In genomic region chr11:61307354-61307753, GRCh38 we compare ENCODE assay signal across 25 cellular contexts.
"Had no signal": no experiment of that assay in that cellular context is flagged by ENCODE, and none has a peak within 500 bp of the region (broad histone marks: within the 10 kb centered on the region; RNA-seq: fewer than 3 reads in every experiment).

No MANE protein-coding gene starts in this region.

- H3K27me3 Mint-ChIP-seq: activated CD8-positive, alpha-beta T cell treated with anti-CD3 and anti-CD28 coated beads for 36 hours; activated naive CD4-positive, alpha-beta T cell treated with anti-CD3 and anti-CD28 coated beads, Interleukin-2, amount 10 ng/mL, durations not matched to agents 7 days and 5 days; activated naive CD8-positive, alpha-beta T cell treated with anti-CD3 and anti-CD28 coated beads for 36 hours; central memory CD8-positive, alpha-beta T cell had no signal

- H3K4me3 ChIP-seq: Peyer's patch, SJCRH30 had no signal

- H3K4me1 Mint-ChIP-seq: activated naive CD4-positive, alpha-beta T cell treated with anti-CD3 and anti-CD28 coated beads, Interleukin-2, amount 10 ng/mL, durations not matched to agents 7 days and 5 days; activated naive CD8-positive, alpha-beta T cell treated with anti-CD3 and anti-CD28 coated beads for 36 hours; central memory CD8-positive, alpha-beta T cell had no signal

- H3K4me3 Mint-ChIP-seq: activated CD8-positive, alpha-beta T cell treated with anti-CD3 and anti-CD28 coated beads for 36 hours; activated naive CD4-positive, alpha-beta T cell treated with anti-CD3 and anti-CD28 coated beads, Interleukin-2, amount 10 ng/mL, durations not matched to agents 7 days and 5 days; activated naive CD8-positive, alpha-beta T cell treated with anti-CD3 and anti-CD28 coated beads for 36 hours; activated T-cell treated with anti-CD3 and anti-CD28 coated beads, Interleukin-2, amount 50 U/mL, for 72 hours; central memory CD8-positive, alpha-beta T cell; T-helper 1 cell treated with Interleukin-12 subunit alpha and Interleukin-12 subunit beta and Interleukin-4 antibody, amounts not matched to agents 30 μg/mL and 1 μg/mL, for 36 hours had no signal

- H3K27ac Mint-ChIP-seq: activated CD8-positive, alpha-beta T cell treated with anti-CD3 and anti-CD28 coated beads for 36 hours; activated naive CD4-positive, alpha-beta T cell treated with anti-CD3 and anti-CD28 coated beads, Interleukin-2, amount 10 ng/mL, durations not matched to agents 7 days and 5 days; activated naive CD8-positive, alpha-beta T cell treated with anti-CD3 and anti-CD28 coated beads for 36 hours; activated T-cell treated with anti-CD3 and anti-CD28 coated beads, Interleukin-2, amount 50 U/mL, for 72 hours; activated T-helper 2 cell treated with anti-CD3 and anti-CD28 coated beads, Interferon-gamma antibody, Interleukin-2, Interleukin-4, amounts not matched to agents 10 μg/mL and 5 μg/mL and 100 μg/mL, durations not matched to agents 14 hours and 24 hours and 36 hours; T-helper 1 cell treated with Interleukin-12 subunit alpha and Interleukin-12 subunit beta and Interleukin-4 antibody, amounts not matched to agents 30 μg/mL and 1 μg/mL, for 36 hours had no signal

- H3K27ac ChIP-seq: Peyer's patch, RWPE1, SJCRH30 had no signal

- DNase-seq: activated CD4-positive, alpha-beta T cell treated with anti-CD3 and anti-CD28 coated beads for 4 hours; activated CD8-positive, alpha-beta memory T cell treated with anti-CD3 and anti-CD28 coated beads, Interleukin-2, amount 50 U/mL, for 4 hours; activated CD8-positive, alpha-beta T cell treated with anti-CD3 and anti-CD28 coated beads for 36 hours; activated gamma-delta T cell treated with Interleukin-2 at 50 U/mL for 16 hours; activated naive CD4-positive, alpha-beta T cell treated with anti-CD3 and anti-CD28 coated beads, Interleukin-2, amount 10 ng/mL, durations not matched to agents 7 days and 5 days; activated naive CD8-positive, alpha-beta T cell treated with anti-CD3 and anti-CD28 coated beads for 36 hours; activated T-cell treated with anti-CD3 and anti-CD28 coated beads, Interleukin-2, amount 50 U/mL, for 72 hours; anterior cingulate cortex; NCI-H1105; NCI-H1436; NCI-H1694 treated with DMSO at 0.1 percent for 48 hours; NCI-H2029 treated with DMSO at 0.1 percent for 48 hours; NCI-H345; NCI-H510A; NCI-H69; NK-92 treated with Interleukin-12 subunit alpha and Interleukin-12 subunit beta, amount 100 ng/mL, for 24 hours; OCI-M1; Peyer's patch; Right ventricle myocardium superior; SJCRH30 had no signal

- H3K9me3 ChIP-seq: Peyer's patch, SJCRH30 had no signal

- H3K27me3 ChIP-seq: Peyer's patch, SJCRH30 had no signal

- ATAC-seq: activated CD4-positive, CD25-positive, alpha-beta regulatory T cell treated with anti-CD3 and anti-CD28 coated beads, Interleukin-2, amount 50 U/mL, for 24 hours; activated CD8-positive, alpha-beta T cell treated with anti-CD3 and anti-CD28 coated beads for 36 hours; activated T-cell treated with anti-CD3 and anti-CD28 coated beads, Interleukin-2, amount 50 U/mL, for 72 hours had no signal

- H3K9me3 Mint-ChIP-seq: activated CD8-positive, alpha-beta T cell treated with anti-CD3 and anti-CD28 coated beads for 36 hours; activated naive CD4-positive, alpha-beta T cell treated with anti-CD3 and anti-CD28 coated beads, Interleukin-2, amount 10 ng/mL, durations not matched to agents 7 days and 5 days; activated naive CD8-positive, alpha-beta T cell treated with anti-CD3 and anti-CD28 coated beads for 36 hours; activated T-cell treated with anti-CD3 and anti-CD28 coated beads, Interleukin-2, amount 50 U/mL, for 72 hours; activated T-helper 2 cell treated with anti-CD3 and anti-CD28 coated beads, Interferon-gamma antibody, Interleukin-2, Interleukin-4, amounts not matched to agents 10 μg/mL and 5 μg/mL and 100 μg/mL, durations not matched to agents 14 hours and 24 hours and 36 hours; central memory CD8-positive, alpha-beta T cell; T-helper 1 cell treated with Interleukin-12 subunit alpha and Interleukin-12 subunit beta and Interleukin-4 antibody, amounts not matched to agents 30 μg/mL and 1 μg/mL, for 36 hours had no signal

- H3K4me1 ChIP-seq: Peyer's patch, SJCRH30 had no signal
